In the genomic region with DNA sequence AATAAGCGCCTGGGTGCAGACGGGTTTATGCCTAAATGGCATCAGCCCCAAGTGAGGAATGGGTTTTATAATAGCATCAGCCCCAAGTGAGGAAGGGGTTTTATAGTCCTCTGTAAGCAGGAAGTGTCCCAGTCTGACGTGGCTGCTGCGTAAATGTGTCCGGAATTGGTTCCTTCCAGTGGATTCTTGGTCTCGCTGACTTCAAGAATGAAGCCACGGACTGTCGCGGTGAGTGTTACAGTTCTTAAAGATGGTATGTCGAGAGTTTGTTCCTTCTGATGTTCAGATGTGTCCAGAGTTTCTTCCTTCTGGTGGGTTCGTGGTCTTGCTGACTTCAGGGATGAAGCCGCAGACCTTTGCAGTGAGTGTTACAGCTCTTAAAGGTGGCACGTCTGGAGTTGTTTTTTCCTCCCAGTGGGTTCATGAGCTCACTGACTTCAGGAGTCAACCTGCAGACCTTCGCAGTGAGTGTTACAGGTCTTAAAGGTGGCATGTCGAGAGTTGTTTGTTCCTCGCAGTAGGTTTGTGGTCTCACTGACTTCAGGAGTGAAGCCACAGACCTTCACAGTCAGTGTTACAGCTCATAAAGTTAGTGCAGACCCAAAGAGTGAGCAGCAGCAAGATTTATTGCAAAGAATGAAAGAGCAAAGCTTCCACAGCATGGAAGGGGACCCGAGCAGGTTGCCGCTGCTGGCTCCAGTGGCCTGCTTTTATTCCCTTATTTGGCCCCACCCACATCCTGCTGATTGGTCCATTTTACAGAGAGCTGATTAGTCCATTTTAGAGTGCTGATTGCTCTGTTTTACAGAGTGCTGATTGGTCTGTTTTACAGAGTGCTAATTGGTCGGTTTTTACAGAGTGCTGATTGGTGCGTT, we compare ENCODE assay signal across 8 cellular contexts. TPM values are rescaled to one million over a fixed set of nuclear protein-coding genes. Genes with fewer than 3 reads are reported as not detected.
DNase-seq lines count a peak whose midpoint lies in the region; ATAC-seq and TF ChIP-seq lines count a peak whose summit lies in the region.
"Not testable (repeated sequence)": the region's sequence is repeated elsewhere in the genome, so short reads cannot be mapped to it uniquely, and the experiment has no call there.

No MANE protein-coding gene starts in this region.

- H3K4me3 Mint-ChIP-seq in CD4-positive, alpha-beta memory T cell: peak overlapping the region in 6 of 8 donors; percentile 17 to 75 (median 44)
- not testable (repeated sequence) for H3K4me3 Mint-ChIP-seq in activated CD4-positive, alpha-beta T cell treated with anti-CD3 and anti-CD28 coated beads for 36 hours
- peak overlapping the region; percentile 78 to 91 (median 87) for H3K4me3 Mint-ChIP-seq in naive thymus-derived CD8-positive, alpha-beta T cell
- H3K4me3 Mint-ChIP-seq in type B pancreatic cell: peak overlapping the region; percentile 50

- intact Hi-C loops in CD4-positive, alpha-beta memory T cell (cut with micrococcal nuclease): loop anchor here (5.0 to 10.0 kb wide), 2 partner anchors 150 to 677 kb away; a partner anchor contains a TSS
- intact Hi-C loops in activated CD4-positive, alpha-beta T cell treated with anti-CD3 and anti-CD28 coated beads for 36 hours (cut with DNase I, micrococcal nuclease): loop anchor here (5.0 to 10.0 kb wide), 3 partner anchors 150 to 685 kb away; a partner anchor contains a TSS

- not testable (repeated sequence) for H3K9me3 Mint-ChIP-seq in CD4-positive, alpha-beta memory T cell; activated CD4-positive, alpha-beta T cell treated with anti-CD3 and anti-CD28 coated beads for 36 hours (ENCODE audit: low read depth); naive thymus-derived CD8-positive, alpha-beta T cell; type B pancreatic cell

- peak overlapping the region in 6 of 7 donors; percentile 1 to 77 (median 64) for H3K27ac Mint-ChIP-seq in CD4-positive, alpha-beta memory T cell
- H3K27ac Mint-ChIP-seq in activated CD4-positive, alpha-beta T cell treated with anti-CD3 and anti-CD28 coated beads for 36 hours; type B pancreatic cell: not testable (repeated sequence)
- H3K27ac Mint-ChIP-seq in naive thymus-derived CD8-positive, alpha-beta T cell: peak overlapping the region; percentile 91 to 98 (median 94)

- H3K9me3 ChIP-seq in CD4-positive, alpha-beta memory T cell (ENCODE audit: control insufficient read depth in 1 of 2, low read length in 2 of 2): not testable (repeated sequence)

- ATAC-seq in activated CD4-positive, alpha-beta T cell treated with anti-CD3 and anti-CD28 coated beads for 36 hours: not testable (repeated sequence)
- ATAC-seq in naive thymus-derived CD8-positive, alpha-beta T cell: peak; percentile 41 to 42

- peaks cover 26% of the 10 kb centered on the region for H3K4me1 ChIP-seq in CD4-positive, alpha-beta memory T cell (ENCODE audit: insufficient read depth, low read length)

- TF ChIP-seq CTCF in type B pancreatic cell (conservative IDR thresholded peaks at IDR 0.05): not testable (repeated sequence)

- H3K4me1 Mint-ChIP-seq in CD4-positive, alpha-beta memory T cell: peaks cover 27 to 57% (median 41%) of the 10 kb centered on the region in 4 donors
- H3K4me1 Mint-ChIP-seq in activated CD4-positive, alpha-beta T cell treated with anti-CD3 and anti-CD28 coated beads for 36 hours: peaks cover 42% of the 10 kb centered on the region
- H3K4me1 Mint-ChIP-seq in naive thymus-derived CD8-positive, alpha-beta T cell: peaks cover 25 to 62% (median 54%) of the 10 kb centered on the region in 4 donors
- H3K4me1 Mint-ChIP-seq in type B pancreatic cell (ENCODE audit: unreplicated experiment): not testable (repeated sequence)

- not testable (repeated sequence) for H3K36me3 ChIP-seq in CD4-positive, alpha-beta memory T cell (ENCODE audit: insufficient read depth, low read length)

- H3K27me3 ChIP-seq in CD4-positive, alpha-beta memory T cell (ENCODE audit: insufficient read depth, low read length): not testable (repeated sequence)

- peaks cover 11 to 24% of the 10 kb centered on the region in 2 donors for H3K36me3 Mint-ChIP-seq in CD4-positive, alpha-beta memory T cell
- H3K36me3 Mint-ChIP-seq in activated CD4-positive, alpha-beta T cell treated with anti-CD3 and anti-CD28 coated beads for 36 hours (ENCODE audit: low read depth): peaks cover 34% of the 10 kb centered on the region
- peaks cover 3 to 22% (median 16%) of the 10 kb centered on the region in 3 donors for H3K36me3 Mint-ChIP-seq in naive thymus-derived CD8-positive, alpha-beta T cell
- H3K36me3 Mint-ChIP-seq in type B pancreatic cell: peaks cover 31% of the 10 kb centered on the region

- not testable (repeated sequence) for H3K4me3 ChIP-seq in CD4-positive, alpha-beta memory T cell (ENCODE audit: low read length in 2 of 2)

- CTCF ChIA-PET in CD4-positive, alpha-beta memory T cell (lab: Charles Lee; ENCODE audit: partially characterized antibody): interaction anchor here (0.7 to 1.1 kb wide), 2 partner anchors 149 to 167 kb away, joined by 3 to 4 read pairs; no protein-coding TSS in a partner anchor
- CTCF ChIA-PET in activated CD4-positive, alpha-beta T cell treated with anti-CD3 and anti-CD28 coated beads for 36 hours (lab: Charles Lee): interaction anchor here (0.5 to 1.1 kb wide), 4 partner anchors 13 to 245 kb away, joined by 3 read pairs; no protein-coding TSS in a partner anchor

- H3K27me3 Mint-ChIP-seq in CD4-positive, alpha-beta memory T cell; activated CD4-positive, alpha-beta T cell treated with anti-CD3 and anti-CD28 coated beads for 36 hours; naive thymus-derived CD8-positive, alpha-beta T cell; type B pancreatic cell: not testable (repeated sequence)

- POLR2A ChIA-PET in CD4-positive, alpha-beta memory T cell (lab: Charles Lee; ENCODE audit: partially characterized antibody): interaction anchor here (0.6 to 1.6 kb wide), 2 partner anchors 117 to 664 kb away, joined by 3 to 5 read pairs; no protein-coding TSS in a partner anchor
- POLR2A ChIA-PET in activated CD4-positive, alpha-beta T cell treated with anti-CD3 and anti-CD28 coated beads for 36 hours (lab: Charles Lee): interaction anchor here (0.6 to 0.7 kb wide), 3 partner anchors 32 to 436 kb away, joined by 3 read pairs; no protein-coding TSS in a partner anchor
- POLR2A ChIA-PET in naive thymus-derived CD8-positive, alpha-beta T cell (lab: Charles Lee): interaction anchor here (0.6 to 4.4 kb wide), 4 partner anchors 117 to 521 kb away, joined by 3 to 20 read pairs (median 4); a partner anchor contains a TSS

- DNase-seq in CD4-positive, alpha-beta memory T cell; type B pancreatic cell (ENCODE audit: extremely low spot score, unreplicated experiment): not testable (repeated sequence)
- DNase-seq in activated CD4-positive, alpha-beta T cell treated with anti-CD3 and anti-CD28 coated beads for 36 hours: peak; percentile 9
- peak; percentile 9 for DNase-seq in activated T-cell treated with anti-CD3 and anti-CD28 coated beads for 24 hours (ENCODE audit: low read depth)
- peak; percentile 27 for DNase-seq in activated gamma-delta T cell treated with anti-CD3 and anti-CD28 coated beads, Interleukin-2, amount 50 U/mL, for 16 hours (ENCODE audit: low read depth)
- peak; percentile 21 for DNase-seq in effector CD8-positive, alpha-beta T cell (lab: John Stamatoyannopoulos, UW)
- peak; percentile 4 to 80 (median 68) for DNase-seq in naive thymus-derived CD8-positive, alpha-beta T cell
- DNase-seq in stimulated activated CD8-positive, alpha-beta memory T cell treated with anti-CD3 and anti-CD28 coated beads, Interleukin-15, amount 100 ng/mL, for 48 hours (ENCODE audit: low read depth in 2 of 2): peak; percentile 17 to 32

- not testable (repeated sequence) for H3K27ac ChIP-seq in CD4-positive, alpha-beta memory T cell (ENCODE audit: low read depth, low read length)

RNA-seq across cellular contexts. Expression of a gene that starts 2.3 kb away (rescaled TPM):
- 10 to 100 TPM; 19.1 to 23.6 TPM for total RNA-seq in CD4-positive, alpha-beta memory T cell
- 10 to 100 TPM; 35.3 to 36.5 TPM for polyA plus RNA-seq in CD4-positive, alpha-beta memory T cell
- total RNA-seq in activated CD4-positive, alpha-beta T cell treated with anti-CD3 and anti-CD28 coated beads for 36 hours: 10 to 100 TPM; 22.0 to 24.8 TPM
- 10 to 100 TPM; 31.3 to 34.2 TPM for total RNA-seq in naive thymus-derived CD8-positive, alpha-beta T cell
- polyA plus RNA-seq in naive thymus-derived CD8-positive, alpha-beta T cell: 10 to 100 TPM; 52.1 to 58.3 (median 53.7) TPM
- total RNA-seq in type B pancreatic cell (ENCODE audit: low replicate concordance): 26.6 and 28.8 TPM in 2 replicates
